ENCODE assay signal across 9 cellular contexts in the genomic region with DNA sequence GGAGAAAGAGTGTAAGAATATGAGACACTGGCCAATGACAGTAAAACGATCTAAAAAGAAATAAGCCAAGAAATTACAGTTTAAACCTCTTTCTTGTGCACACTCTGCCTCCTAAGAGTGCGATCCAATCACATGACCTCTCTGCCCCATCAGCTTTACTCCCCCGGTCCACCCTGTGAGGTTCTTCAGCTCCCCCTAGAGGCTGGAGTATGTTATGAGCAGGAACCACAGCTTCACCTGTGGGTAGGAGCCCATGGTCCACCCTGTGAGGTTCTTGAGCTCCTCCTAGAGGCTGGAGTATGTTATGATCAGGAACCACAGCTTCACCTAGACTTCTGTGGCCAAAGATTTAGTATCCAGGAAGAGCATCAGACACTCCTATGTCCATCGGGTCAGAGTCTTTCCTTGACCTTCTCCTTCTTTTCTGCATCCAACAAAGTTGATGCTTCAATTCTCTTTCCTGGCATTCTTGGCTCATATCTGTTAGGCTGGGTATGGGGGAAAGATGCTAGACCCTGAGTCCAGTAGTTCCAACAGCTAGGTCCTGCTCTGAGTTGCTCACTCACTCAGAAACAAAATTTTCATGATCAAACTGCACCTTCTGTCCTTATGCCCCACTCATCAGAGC.
A peak's percentile ranks its signal among the peaks of the same experiment; 100 is the strongest.
DNase-seq lines count a peak whose midpoint lies in the region; ATAC-seq and TF ChIP-seq lines count a peak whose summit lies in the region.
"Had no signal": no experiment of that assay in that cellular context is flagged by ENCODE, and none has a peak within 500 bp of the region (broad histone marks: within the 10 kb centered on the region; RNA-seq: fewer than 3 reads in every experiment).

No MANE protein-coding gene starts in this region.

- ATAC-seq in GM18498 (IDR thresholded peaks at IDR 0.05; ENCODE audit: unreplicated experiment) (peak; percentile 97), HG02678 (IDR thresholded peaks at IDR 0.05; ENCODE audit: unreplicated experiment) (peak; percentile 96), RWPE2 (ENCODE audit: low read depth) (peak; percentile 86)

- intact Hi-C loops in MCF 10A (cut with micrococcal nuclease), result loop anchor here (1.0 to 5.0 kb wide), 4 partner anchors 146 to 256 kb away; no protein-coding TSS in a partner anchor

- no peaks in the 10 kb centered on the region for H3K9me3 Mint-ChIP-seq in MCF 10A (ENCODE audit: unreplicated experiment)

- POLR2A ChIA-PET in MCF 10A (lab: Yijun Ruan, JAX), result no interaction called here

- no peaks in the 10 kb centered on the region for H3K4me1 ChIP-seq in RWPE2 (ENCODE audit: insufficient read depth, poor library complexity, severe bottlenecking)

- H3K4me1 Mint-ChIP-seq in MCF 10A (ENCODE audit: insufficient read depth, unreplicated experiment), result no peaks in the 10 kb centered on the region

- no peaks in the 10 kb centered on the region for H3K9me3 ChIP-seq in RWPE2 (ENCODE audit: severe bottlenecking)

- DNase-seq in AG08395 (ENCODE audit: low spot score) (peak; percentile 91), NAMALWA (ENCODE audit: low spot score) (peak; percentile 98), RWPE2 (ENCODE audit: low spot score) (no peak), MCF 10A (ENCODE audit: unreplicated experiment) (peak; percentile 95), kidney tubule cell (ENCODE audit: low spot score) (peak; percentile 91)
- DNase-seq in stimulated activated CD8-positive, alpha-beta memory T cell treated with anti-CD3 and anti-CD28 coated beads, Interleukin-4, amount 100 ng/mL, for 24 hours (ENCODE audit: low read depth), result peak; percentile 1

- H3K27ac Mint-ChIP-seq in MCF 10A (ENCODE audit: low read depth, unreplicated experiment), result no peak overlapping the region

- H3K4me3 ChIP-seq in RWPE2 (ENCODE audit: severe bottlenecking), result no peak overlapping the region
- H3K4me3 ChIP-seq: skin epidermis had no signal

- peaks cover 47% of the 10 kb centered on the region for H3K27me3 Mint-ChIP-seq in MCF 10A (ENCODE audit: insufficient read depth, unreplicated experiment)

- peak; percentile 98 for TF ChIP-seq CTCF in RWPE2 (IDR thresholded peaks at IDR 0.05; ENCODE audit: poor library complexity, severe bottlenecking)
- peak; percentile 84 for TF ChIP-seq CTCF in MCF 10A (IDR thresholded peaks at IDR 0.05; ENCODE audit: unreplicated experiment)

- CTCF ChIA-PET in MCF 10A (lab: Yijun Ruan, JAX), result interaction anchor here (0.6 to 11.5 kb wide), 25 partner anchors 8 to 1514 kb away, joined by 3 to 151 read pairs (median 4); no protein-coding TSS in a partner anchor

- no peak overlapping the region for H3K4me3 Mint-ChIP-seq in MCF 10A (ENCODE audit: unreplicated experiment)

- no peak overlapping the region for H3K27ac ChIP-seq in RWPE2 (ENCODE audit: poor library complexity, severe bottlenecking)
- H3K27ac ChIP-seq: skin epidermis had no signal

- no peaks in the 10 kb centered on the region for H3K36me3 Mint-ChIP-seq in MCF 10A (ENCODE audit: insufficient read depth, unreplicated experiment)

- BruUV-seq in MCF 10A (replicated peaks; lab: Mats Ljungman, UMichigan), result no TSS peak

- H3K27me3 ChIP-seq in RWPE2 (ENCODE audit: insufficient read depth, poor library complexity, severe bottlenecking), result no peaks in the 10 kb centered on the region

- H3K36me3 ChIP-seq in RWPE2 (ENCODE audit: low read depth), result no peaks in the 10 kb centered on the region
